Comparison of ENCODE assay signal across 9 cellular contexts in the genomic region with DNA sequence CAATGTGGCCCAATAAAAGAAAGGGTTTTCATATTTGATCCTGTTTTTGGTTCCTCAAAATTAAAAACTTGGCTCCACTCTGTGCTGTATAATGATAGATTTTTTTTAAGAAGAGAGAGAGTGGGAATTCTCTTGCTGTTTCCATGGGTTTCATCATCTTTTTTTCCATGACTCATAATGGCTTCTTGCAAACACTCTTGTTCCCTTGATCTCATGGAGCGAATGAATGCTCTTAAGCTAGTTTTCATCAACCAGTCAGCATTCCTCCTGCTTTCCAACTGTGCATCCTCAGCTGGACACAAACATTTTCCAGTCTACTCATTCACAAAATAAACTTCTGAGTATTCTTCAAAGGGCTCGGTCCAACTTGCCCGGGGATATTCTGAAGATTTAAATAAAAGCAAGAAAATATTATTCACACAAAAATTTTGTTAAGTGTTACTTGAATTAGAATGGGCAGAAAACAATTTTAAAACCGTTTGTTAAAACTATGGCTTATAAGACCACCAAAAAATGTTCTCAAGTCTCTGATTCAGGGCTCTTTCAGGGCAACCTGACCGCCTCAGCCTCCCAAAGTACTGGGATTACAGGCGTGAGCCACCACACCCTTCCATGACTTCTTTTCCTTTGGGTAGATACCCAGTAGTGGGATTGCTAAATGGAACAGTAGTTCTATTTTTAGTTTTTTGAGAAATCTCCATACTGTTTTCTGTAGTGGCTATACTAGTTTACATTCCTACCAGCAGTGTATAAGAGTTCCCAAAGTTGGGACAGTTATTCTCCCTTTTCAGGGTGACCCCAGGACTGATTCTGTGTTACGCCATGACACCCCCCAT.
A peak's percentile ranks its signal among the peaks of the same experiment; 100 is the strongest.
DNase-seq lines count a peak whose midpoint lies in the region; ATAC-seq and TF ChIP-seq lines count a peak whose summit lies in the region.
"Had no signal": no experiment of that assay in that cellular context is flagged by ENCODE, and none has a peak within 500 bp of the region (broad histone marks: within the 10 kb centered on the region; RNA-seq: fewer than 3 reads in every experiment).

No MANE protein-coding gene starts in this region.

- H3K4me3 Mint-ChIP-seq in effector memory CD8-positive, alpha-beta T cell: no peak overlapping the region

- H3K27ac ChIP-seq in esophagus muscularis mucosa (replicated peaks in 1 of 4) (peak overlapping the region in 3 of 4 donors; percentile 24 to 48 (median 25)), ascending aorta (no peak overlapping the region)
- H3K27ac ChIP-seq: HL-60 had no signal

- no peaks in the 10 kb centered on the region for H3K9me3 Mint-ChIP-seq in effector memory CD8-positive, alpha-beta T cell

- H3K4me3 ChIP-seq in esophagus muscularis mucosa (no peak overlapping the region), ascending aorta (no peak overlapping the region)

- H3K4me1 Mint-ChIP-seq in effector memory CD8-positive, alpha-beta T cell (ENCODE audit: low read depth in 2 of 2): no peaks in the 10 kb centered on the region

- no peak for TF ChIP-seq POLR2A in esophagus muscularis mucosa (IDR thresholded peaks at IDR 0.05; ENCODE audit: low read depth)

- no peak for TF ChIP-seq EP300 in esophagus muscularis mucosa (IDR thresholded peaks at IDR 0.05)

- ATAC-seq in HG03025 (IDR thresholded peaks at IDR 0.05; ENCODE audit: low FRiP score, unreplicated experiment): no peak
- ATAC-seq in HG02759 (IDR thresholded peaks at IDR 0.05; ENCODE audit: unreplicated experiment): no peak
- no peak for ATAC-seq in effector memory CD8-positive, alpha-beta T cell (replicated peaks)

- intact Hi-C loops in esophagus muscularis mucosa (cut with DNase I): no loop called here
- intact Hi-C loops in ascending aorta (cut with DNase I): no loop called here

- H3K36me3 Mint-ChIP-seq in effector memory CD8-positive, alpha-beta T cell (ENCODE audit: insufficient read depth): peaks cover 18% of the 10 kb centered on the region

- peak overlapping the region in 1 of 2 donors; percentile 16 for H3K27ac Mint-ChIP-seq in effector memory CD8-positive, alpha-beta T cell

- peaks cover 0 to 14% (median 4%) of the 10 kb centered on the region in 4 donors for H3K4me1 ChIP-seq in esophagus muscularis mucosa
- no peaks in the 10 kb centered on the region for H3K4me1 ChIP-seq in ascending aorta

- no peaks in the 10 kb centered on the region for H3K27me3 Mint-ChIP-seq in effector memory CD8-positive, alpha-beta T cell

- no peaks in the 10 kb centered on the region for H3K27me3 ChIP-seq in esophagus muscularis mucosa
- no peaks in the 10 kb centered on the region for H3K27me3 ChIP-seq in ascending aorta

- DNase-seq in Daoy (ENCODE audit: low read depth): peak; percentile 33
- peak; percentile 88 for DNase-seq in RKO (ENCODE audit: low spot score)
- DNase-seq in esophagus muscularis mucosa (ENCODE audit: extremely low spot score): no peak
- peak; percentile 91 for DNase-seq in non-pigmented ciliary epithelial cell (ENCODE audit: low read depth)
- DNase-seq in effector memory CD8-positive, alpha-beta T cell: no peak
- DNase-seq in ascending aorta (ENCODE audit: low spot score in 2 of 2): no peak

- H3K36me3 ChIP-seq in esophagus muscularis mucosa (no peaks in the 10 kb centered on the region), ascending aorta (no peaks in the 10 kb centered on the region)

- no peaks in the 10 kb centered on the region for H3K9me3 ChIP-seq in esophagus muscularis mucosa
- no peaks in the 10 kb centered on the region for H3K9me3 ChIP-seq in ascending aorta

- TF ChIP-seq CTCF in esophagus muscularis mucosa (IDR thresholded peaks at IDR 0.05) (no peak), ascending aorta (IDR thresholded peaks at IDR 0.05) (no peak)

- 70% methylated on average over 7 of the region's 7 CpGs for WGBS in esophagus muscularis mucosa

Comparison
In these comparisons a context has a peak if more than half of its experiments do, and no peak if none do; other contexts are left out.
1. DNase-seq: peak in Daoy (single experiment), RKO (single experiment) and non-pigmented ciliary epithelial cell (single experiment); none in esophagus muscularis mucosa (single experiment), effector memory CD8-positive, alpha-beta T cell (0 of 3) and ascending aorta (0 of 2).
2. H3K27ac ChIP-seq: peak in esophagus muscularis mucosa (3 of 4); none in ascending aorta (0 of 2).